In the genomic region with DNA sequence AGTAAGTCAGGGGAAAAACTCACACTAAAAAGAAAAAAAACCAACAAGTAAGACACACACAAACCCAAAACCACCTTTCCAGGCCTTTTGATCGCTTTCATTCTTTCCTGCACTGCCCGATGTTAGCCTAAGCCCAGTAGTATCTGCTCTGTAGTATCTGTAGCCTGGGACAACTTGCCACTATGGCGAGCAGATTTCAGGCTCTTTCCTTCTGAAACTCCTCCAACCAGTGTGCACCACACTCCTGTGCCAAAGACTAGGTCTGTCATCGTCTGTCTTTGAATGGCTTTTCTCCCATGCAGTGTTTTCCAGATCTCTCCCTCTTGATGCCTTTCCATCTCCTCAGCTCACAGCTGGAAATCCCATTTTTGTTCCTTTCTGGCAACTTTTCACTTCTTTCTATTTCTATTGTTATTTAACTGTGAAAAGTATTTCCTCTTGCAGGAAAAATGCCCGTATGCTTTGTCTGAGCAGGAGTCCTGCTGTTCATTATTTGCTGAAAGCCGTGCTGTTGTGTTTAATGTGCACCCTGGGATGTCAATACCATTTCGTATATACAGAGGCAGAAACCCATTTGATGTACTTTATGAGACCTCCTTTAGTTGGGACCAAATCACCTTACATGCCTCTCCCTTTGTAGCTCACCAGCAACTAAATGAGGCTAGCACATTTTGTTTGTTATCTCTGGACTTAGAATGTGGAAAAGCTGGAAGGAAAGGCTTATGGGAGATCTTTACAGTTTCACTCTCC, we compare ENCODE assay signal across 18 cellular contexts.
DNase-seq lines count a peak whose midpoint lies in the region; ATAC-seq and TF ChIP-seq lines count a peak whose summit lies in the region.
"Had no signal": no experiment of that assay in that cellular context is flagged by ENCODE, and none has a peak within 500 bp of the region (broad histone marks: within the 10 kb centered on the region; RNA-seq: fewer than 3 reads in every experiment).

No MANE protein-coding gene starts in this region.

- H3K79me2 ChIP-seq in neural cell (replicated peaks; ENCODE audit: insufficient read depth, low read length) (no peaks in the 10 kb centered on the region), hepatocyte (no peaks in the 10 kb centered on the region)

- H3K36me3 ChIP-seq in neural cell (ENCODE audit: insufficient read depth, low read length): peaks cover 10% of the 10 kb centered on the region
- H3K36me3 ChIP-seq in body of pancreas (replicated peaks in 1 of 2; ENCODE audit: insufficient read depth in 1 of 2, low read depth in 2 of 2): no peaks in the 10 kb centered on the region
- no peaks in the 10 kb centered on the region for H3K36me3 ChIP-seq in hepatocyte (replicated peaks; ENCODE audit: insufficient read depth, low read depth)
- H3K36me3 ChIP-seq: left lung, upper lobe of right lung had no signal

- H2AFZ ChIP-seq in neural cell (ENCODE audit: low read depth, low read length): no peak overlapping the region
- no peak overlapping the region for H2AFZ ChIP-seq in hepatocyte

- H3K9me3 ChIP-seq in neural cell (ENCODE audit: low read length) (no peaks in the 10 kb centered on the region), body of pancreas (no peaks in the 10 kb centered on the region), hepatocyte (ENCODE audit: low read depth) (no peaks in the 10 kb centered on the region)
- H3K9me3 ChIP-seq: left lung, psoas muscle, upper lobe of right lung had no signal

- H3K27me3 ChIP-seq in neural cell (ENCODE audit: insufficient read depth, low read depth, low read length) (no peaks in the 10 kb centered on the region), body of pancreas (no peaks in the 10 kb centered on the region), hepatocyte (no peaks in the 10 kb centered on the region)
- H3K27me3 ChIP-seq: left lung, upper lobe of right lung had no signal

- peak; percentile 65 for DNase-seq in COR-L47 (lab: John Stamatoyannopoulos, UW)
- DNase-seq in NCI-H2081 (lab: John Stamatoyannopoulos, UW): peak; percentile 67 to 89
- no peak for DNase-seq in caudate nucleus (lab: John Stamatoyannopoulos, UW)
- no peak for DNase-seq in body of pancreas
- no peak for DNase-seq in hepatocyte (ENCODE audit: low spot score)
- DNase-seq in stimulated activated CD4-positive, alpha-beta T cell treated with anti-CD3 and anti-CD28 coated beads, Interleukin-12 subunit alpha, Interleukin-12 subunit beta, amount 100 ng/mL, for 4 hours: no peak
- DNase-seq: ACHN; activated CD8-positive, alpha-beta T cell treated with anti-CD3 and anti-CD28 coated beads for 36 hours; CD4-positive, alpha-beta memory T cell; cerebellar nuclear complex; foreskin fibroblast; left lung; NCI-H187; psoas muscle; stimulated activated naive CD4-positive, alpha-beta T cell; upper lobe of right lung had no signal

- H3K4me3 ChIP-seq in neural cell (ENCODE audit: low read length) (no peak overlapping the region), body of pancreas (no peak overlapping the region), hepatocyte (no peak overlapping the region)
- H3K4me3 ChIP-seq: left lung, psoas muscle, upper lobe of right lung had no signal

- no peaks in the 10 kb centered on the region for H3F3A ChIP-seq in neural cell (ENCODE audit: insufficient read depth, low read length, poor library complexity, severe bottlenecking)

- H3K9ac ChIP-seq in neural cell (ENCODE audit: low read length): no peak overlapping the region

- ATAC-seq in body of pancreas (no peak), GM18505 (IDR thresholded peaks at IDR 0.05; ENCODE audit: unreplicated experiment) (no peak)
- ATAC-seq: activated CD8-positive, alpha-beta T cell treated with anti-CD3 and anti-CD28 coated beads for 36 hours; left lung; psoas muscle; upper lobe of right lung had no signal

- TF ChIP-seq RAD21 in neural cell (conservative IDR thresholded peaks at IDR 0.05): no peak

- TF ChIP-seq EP300 in neural cell (conservative IDR thresholded peaks at IDR 0.05; ENCODE audit: poor library complexity, severe bottlenecking): no peak

- H3K9me2 ChIP-seq in neural cell (ENCODE audit: insufficient read depth, low read length) (no peaks in the 10 kb centered on the region), hepatocyte (replicated peaks; ENCODE audit: insufficient read depth) (no peaks in the 10 kb centered on the region)

- intact Hi-C loops in body of pancreas (cut with DNase I): no loop called here

- WGBS in body of pancreas, 2 donors: 71 to 82% methylated on average over 7 of the region's 7 CpGs
- 46% methylated on average over 7 of the region's 7 CpGs for WGBS in hepatocyte (ENCODE audit: low lambda C conversion rate, missing lambda C conversion rate)

- H4K20me1 ChIP-seq in neural cell (ENCODE audit: insufficient read depth) (no peaks in the 10 kb centered on the region), hepatocyte (ENCODE audit: insufficient read depth, poor library complexity, severe bottlenecking) (no peaks in the 10 kb centered on the region)

- H3K4me2 ChIP-seq in neural cell (ENCODE audit: low read length) (no peak overlapping the region), hepatocyte (no peak overlapping the region)

- H3K4me1 ChIP-seq in body of pancreas (no peaks in the 10 kb centered on the region), hepatocyte (ENCODE audit: insufficient read depth) (peaks cover 16% of the 10 kb centered on the region)
- H3K4me1 ChIP-seq: upper lobe of right lung had no signal

- H3K27ac ChIP-seq in caudate nucleus (ENCODE audit: low read depth, low read length): peak overlapping the region; percentile 68
- no peak overlapping the region for H3K27ac ChIP-seq in neural cell (ENCODE audit: low read length)
- H3K27ac ChIP-seq in body of pancreas: no peak overlapping the region
- no peak overlapping the region for H3K27ac ChIP-seq in hepatocyte
- H3K27ac ChIP-seq: left lung, psoas muscle, upper lobe of right lung had no signal

- TF ChIP-seq POLR2A in body of pancreas (IDR thresholded peaks at IDR 0.05): no peak
- TF ChIP-seq POLR2A in GM18505 (IDR thresholded peaks at IDR 0.05; ENCODE audit: borderline replicate concordance, extremely low read depth, insufficient read depth, insufficient read length): no peak

- TF ChIP-seq CTCF in neural cell (IDR thresholded peaks at IDR 0.05; ENCODE audit: poor library complexity, severe bottlenecking): no peak
- TF ChIP-seq CTCF in body of pancreas (IDR thresholded peaks at IDR 0.05): no peak
- TF ChIP-seq CTCF in hepatocyte (IDR thresholded peaks at IDR 0.05; ENCODE audit: poor library complexity): no peak

TF ChIP-seq in neural cell, 6 proteins besides CTCF, POLR2A, EP300 and RAD21:
- TF ChIP-seq EZH2 (IDR thresholded peaks at IDR 0.05; ENCODE audit: borderline replicate concordance, insufficient read depth, low read length, poor library complexity, severe bottlenecking) (no peak), MXI1 (conservative IDR thresholded peaks at IDR 0.05; ENCODE audit: poor library complexity, severe bottlenecking) (no peak), TAF1 (IDR thresholded peaks at IDR 0.05; ENCODE audit: low read depth) (no peak), POLR2AphosphoS5 (IDR thresholded peaks at IDR 0.05) (peak; percentile 15)
- TF ChIP-seq, protein P1, sequence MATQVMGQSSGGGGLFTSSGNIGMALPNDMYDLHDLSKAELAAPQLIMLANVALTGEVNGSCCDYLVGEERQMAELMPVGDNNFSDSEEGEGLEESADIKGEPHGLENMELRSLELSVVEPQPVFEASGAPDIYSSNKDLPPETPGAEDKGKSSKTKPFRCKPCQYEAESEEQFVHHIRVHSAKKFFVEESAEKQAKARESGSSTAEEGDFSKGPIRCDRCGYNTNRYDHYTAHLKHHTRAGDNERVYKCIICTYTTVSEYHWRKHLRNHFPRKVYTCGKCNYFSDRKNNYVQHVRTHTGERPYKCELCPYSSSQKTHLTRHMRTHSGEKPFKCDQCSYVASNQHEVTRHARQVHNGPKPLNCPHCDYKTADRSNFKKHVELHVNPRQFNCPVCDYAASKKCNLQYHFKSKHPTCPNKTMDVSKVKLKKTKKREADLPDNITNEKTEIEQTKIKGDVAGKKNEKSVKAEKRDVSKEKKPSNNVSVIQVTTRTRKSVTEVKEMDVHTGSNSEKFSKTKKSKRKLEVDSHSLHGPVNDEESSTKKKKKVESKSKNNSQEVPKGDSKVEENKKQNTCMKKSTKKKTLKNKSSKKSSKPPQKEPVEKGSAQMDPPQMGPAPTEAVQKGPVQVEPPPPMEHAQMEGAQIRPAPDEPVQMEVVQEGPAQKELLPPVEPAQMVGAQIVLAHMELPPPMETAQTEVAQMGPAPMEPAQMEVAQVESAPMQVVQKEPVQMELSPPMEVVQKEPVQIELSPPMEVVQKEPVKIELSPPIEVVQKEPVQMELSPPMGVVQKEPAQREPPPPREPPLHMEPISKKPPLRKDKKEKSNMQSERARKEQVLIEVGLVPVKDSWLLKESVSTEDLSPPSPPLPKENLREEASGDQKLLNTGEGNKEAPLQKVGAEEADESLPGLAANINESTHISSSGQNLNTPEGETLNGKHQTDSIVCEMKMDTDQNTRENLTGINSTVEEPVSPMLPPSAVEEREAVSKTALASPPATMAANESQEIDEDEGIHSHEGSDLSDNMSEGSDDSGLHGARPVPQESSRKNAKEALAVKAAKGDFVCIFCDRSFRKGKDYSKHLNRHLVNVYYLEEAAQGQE (IDR thresholded peaks at IDR 0.05; ENCODE audit: borderline replicate concordance): no peak

Comparison
In these comparisons a context has a peak if more than half of its experiments do, and no peak if none do; other contexts are left out.
1. DNase-seq: peak in COR-L47 (single experiment) and NCI-H2081 (2 of 2); none in caudate nucleus (0 of 61), body of pancreas (0 of 4), hepatocyte (single experiment) and stimulated activated CD4-positive, alpha-beta T cell treated with anti-CD3 and anti-CD28 coated beads, Interleukin-12 subunit alpha, Interleukin-12 subunit beta, amount 100 ng/mL, for 4 hours (single experiment).